Comparison of ENCODE assay signal across 34 cellular contexts in genomic region chr10:6741561-6741960, GRCh38.
DNase-seq lines count a peak whose midpoint lies in the region; ATAC-seq, FAIRE-seq and TF ChIP-seq lines count a peak whose summit lies in the region.
"Had no signal": no experiment of that assay in that cellular context is flagged by ENCODE, and none has a peak within 500 bp of the region (broad histone marks: within the 10 kb centered on the region; RNA-seq: fewer than 3 reads in every experiment).

No MANE protein-coding gene starts in this region.

- no peak for TF ChIP-seq POLR2A in breast epithelium (IDR thresholded peaks at IDR 0.05)

- H3K27me3 ChIP-seq in ACC112 (ENCODE audit: insufficient read depth, low read length) (no peaks in the 10 kb centered on the region), breast epithelium (no peaks in the 10 kb centered on the region)
- H3K27me3 ChIP-seq: ascending aorta, cardiac muscle cell, gastrocnemius medialis, SJSA1, uterus had no signal

- no peaks in the 10 kb centered on the region for H3K36me3 ChIP-seq in ACC112 (ENCODE audit: insufficient read depth, low read length)
- no peaks in the 10 kb centered on the region for H3K36me3 ChIP-seq in breast epithelium
- H3K36me3 ChIP-seq: ascending aorta, cardiac muscle cell, gastrocnemius medialis, lower lobe of right lung, SJSA1, uterus had no signal

- H3K4me1 ChIP-seq in ACC112 (ENCODE audit: control insufficient read depth, insufficient read depth, low read length, unreplicated experiment) (peaks cover 26% of the 10 kb centered on the region), breast epithelium (peaks cover 0 to 4% of the 10 kb centered on the region in 2 donors)
- H3K4me1 ChIP-seq: ascending aorta, uterus had no signal

- peak overlapping the region; percentile 10 for H2AFZ ChIP-seq in ACC112 (ENCODE audit: low read length, unreplicated experiment)

- intact Hi-C loops in breast epithelium (cut with DNase I; ENCODE audit: low total_unique reads): no loop called here

- no peaks in the 10 kb centered on the region for H3K79me2 ChIP-seq in ACC112 (ENCODE audit: control insufficient read depth, insufficient read depth, low read length, unreplicated experiment)

- no peak for FAIRE-seq in D721Med (lab: Jason Lieb, UNC)
- FAIRE-seq: colon had no signal

- H3K4me3 ChIP-seq in ACC112 (ENCODE audit: low read depth, low read length): no peak overlapping the region
- H3K4me3 ChIP-seq in breast epithelium: no peak overlapping the region
- no peak overlapping the region for H3K4me3 ChIP-seq in fibroblast of the aortic adventitia (ENCODE audit: low read depth, low read length)
- H3K4me3 ChIP-seq: ascending aorta, cardiac muscle cell, gastrocnemius medialis, lower lobe of right lung, SJSA1, uterus had no signal

- TF ChIP-seq CTCF in breast epithelium (IDR thresholded peaks at IDR 0.05) (no peak), fibroblast of the aortic adventitia (IDR thresholded peaks at IDR 0.05; ENCODE audit: insufficient read depth, low read length) (no peak), D721Med (IDR thresholded peaks at IDR 0.05; ENCODE audit: insufficient read depth, missing control alignments) (no peak)

- H3K9me3 ChIP-seq in breast epithelium: no peaks in the 10 kb centered on the region
- H3K9me3 ChIP-seq: ascending aorta, gastrocnemius medialis, lower lobe of right lung, SJSA1, uterus had no signal

- ATAC-seq in GM21825 (IDR thresholded peaks at IDR 0.05; ENCODE audit: unreplicated experiment): no peak
- ATAC-seq: gastrocnemius medialis; lower lobe of right lung; natural killer cell; sciatic nerve; stimulated activated naive CD8-positive, alpha-beta T cell treated with anti-CD3 and anti-CD28 coated beads, Interleukin-15, amount 100 ng/mL, for 72 hours; T-cell had no signal

- H3K27ac ChIP-seq in ACC112 (ENCODE audit: low read depth, low read length): no peak overlapping the region
- peak overlapping the region; percentile 5 to 25 for H3K27ac ChIP-seq in breast epithelium
- H3K27ac ChIP-seq: ascending aorta, cardiac muscle cell, HL-60, KMS-11, lower lobe of right lung, SJSA1 had no signal

- DNase-seq in GM04504 (ENCODE audit: low read depth): peak; percentile 58
- DNase-seq in breast epithelium (ENCODE audit: low spot score in 2 of 2): no peak
- DNase-seq in fibroblast of the aortic adventitia (ENCODE audit: low read depth): peak; percentile 72
- no peak for DNase-seq in D721Med (ENCODE audit: insufficient read length, low spot score)
- no peak for DNase-seq in NCI-H187 (lab: John Stamatoyannopoulos, UW)
- no peak for DNase-seq in SW480 (ENCODE audit: low spot score)
- DNase-seq: activated CD4-positive, alpha-beta T cell treated with anti-CD3 and anti-CD28 coated beads, Interleukin-2, amount 10 ng/mL, durations not matched to agents 7 days and 5 days; activated effector memory CD4-positive, alpha-beta T cell treated with anti-CD3 and anti-CD28 coated beads, Interleukin-2, amount 50 U/mL, for 16 hours; activated naive CD8-positive, alpha-beta T cell treated with anti-CD3 and anti-CD28 coated beads for 36 hours; activated T-cell treated with anti-CD3 and anti-CD28 coated beads, Interleukin-2, amount 50 U/mL, for 1 hour; DMS79 treated with DMSO at 0.1 percent for 48 hours; erythroblast; gastrocnemius medialis; GF-D8; GOT3; lower lobe of right lung; MM.1S; natural killer cell; NCI-H1417 treated with DMSO at 0.1 percent for 48 hours; NCI-H345; NCI-H748 treated with DMSO at 0.1 percent for 48 hours; nucleus accumbens; stimulated activated naive CD8-positive, alpha-beta T cell treated with anti-CD3 and anti-CD28 coated beads, Interleukin-15, amount 100 ng/mL, for 72 hours; T-cell; uterus had no signal

Comparison
In these comparisons a context has a peak if more than half of its experiments do, and no peak if none do; other contexts are left out.
1. DNase-seq: peak in GM04504 (single experiment) and fibroblast of the aortic adventitia (single experiment); none in breast epithelium (0 of 2), D721Med (single experiment), NCI-H187 (0 of 2) and SW480 (single experiment).